ENCODE assay signal across 9 cellular contexts in genomic region chr15:76286231-76286879, GRCh38. TPM values are rescaled to one million over a fixed set of nuclear protein-coding genes. Genes with fewer than 3 reads are reported as not detected.
A peak's percentile ranks its signal among the peaks of the same experiment; 100 is the strongest.
DNase-seq lines count a peak whose midpoint lies in the region; ATAC-seq lines count a peak whose summit lies in the region.
"Had no signal": no experiment of that assay in that cellular context is flagged by ENCODE, and none has a peak within 500 bp of the region (broad histone marks: within the 10 kb centered on the region; RNA-seq: fewer than 3 reads in every experiment).

No MANE protein-coding gene starts in this region.

- DNase-seq in activated gamma-delta T cell treated with Interleukin-2 at 50 U/mL for 16 hours (peak; percentile 29), activated gamma-delta T cell (lab: John Stamatoyannopoulos, UW) (no peak), NCI-H1092 (lab: John Stamatoyannopoulos, UW) (no peak), cerebellum (ENCODE audit: low spot score) (no peak), DMS79 treated with DMSO at 0.1 percent for 48 hours (lab: John Stamatoyannopoulos, UW) (no peak)
- peak; percentile 44 for DNase-seq in central memory CD4-positive, alpha-beta T cell
- no peak for DNase-seq in stimulated activated naive CD8-positive, alpha-beta T cell treated with anti-CD3 and anti-CD28 coated beads, Interleukin-15, amount 100 ng/mL, for 72 hours
- DNase-seq: WERI-Rb-1 had no signal

- peak overlapping the region in 3 of 4 donors; percentile 53 to 73 (median 53) for H3K4me3 Mint-ChIP-seq in IgD-negative memory B cell
- peak overlapping the region; percentile 53 to 77 for H3K4me3 Mint-ChIP-seq in stimulated activated naive CD8-positive, alpha-beta T cell treated with anti-CD3 and anti-CD28 coated beads, Interleukin-15, amount 100 ng/mL, for 72 hours

- no peaks in the 10 kb centered on the region for H3K9me3 Mint-ChIP-seq in IgD-negative memory B cell
- H3K9me3 Mint-ChIP-seq in stimulated activated naive CD8-positive, alpha-beta T cell treated with anti-CD3 and anti-CD28 coated beads, Interleukin-15, amount 100 ng/mL, for 72 hours = no peaks in the 10 kb centered on the region

- peak overlapping the region in 2 of 3 donors; percentile 8 to 80 for H3K27ac Mint-ChIP-seq in IgD-negative memory B cell
- H3K27ac Mint-ChIP-seq in stimulated activated naive CD8-positive, alpha-beta T cell treated with anti-CD3 and anti-CD28 coated beads, Interleukin-15, amount 100 ng/mL, for 72 hours = peak overlapping the region in 1 of 2 donors; percentile 80

- H3K36me3 Mint-ChIP-seq in IgD-negative memory B cell = peaks cover 4% of the 10 kb centered on the region

- H3K27me3 Mint-ChIP-seq in IgD-negative memory B cell = no peaks in the 10 kb centered on the region
- no peaks in the 10 kb centered on the region for H3K27me3 Mint-ChIP-seq in stimulated activated naive CD8-positive, alpha-beta T cell treated with anti-CD3 and anti-CD28 coated beads, Interleukin-15, amount 100 ng/mL, for 72 hours

- peaks cover 7 to 18% (median 13%) of the 10 kb centered on the region in 3 donors for H3K4me1 Mint-ChIP-seq in IgD-negative memory B cell
- H3K4me1 Mint-ChIP-seq in stimulated activated naive CD8-positive, alpha-beta T cell treated with anti-CD3 and anti-CD28 coated beads, Interleukin-15, amount 100 ng/mL, for 72 hours = peaks cover 23% of the 10 kb centered on the region

- peak; percentile 92 for ATAC-seq in stimulated activated naive CD8-positive, alpha-beta T cell treated with anti-CD3 and anti-CD28 coated beads, Interleukin-15, amount 100 ng/mL, for 72 hours

RNA-seq across cellular contexts. Expression of gene ETFA, which starts 24.9 kb away (rescaled TPM):
- polyA plus RNA-seq in IgD-negative memory B cell = 107 TPM
- 52.8 TPM for total RNA-seq in cerebellum

RNA-seq across cellular contexts. Expression of gene ISL2, which starts 50.2 kb away (rescaled TPM):
- polyA plus RNA-seq in IgD-negative memory B cell = 0.89 TPM
- not detected for total RNA-seq in cerebellum

Comparison
In these comparisons a context has a peak if more than half of its experiments do, and no peak if none do; other contexts are left out.
1. DNase-seq: peak in activated gamma-delta T cell treated with Interleukin-2 at 50 U/mL for 16 hours (single experiment) and central memory CD4-positive, alpha-beta T cell (single experiment); none in activated gamma-delta T cell (single experiment), stimulated activated naive CD8-positive, alpha-beta T cell treated with anti-CD3 and anti-CD28 coated beads, Interleukin-15, amount 100 ng/mL, for 72 hours (0 of 2), NCI-H1092 (single experiment), cerebellum (single experiment) and DMS79 treated with DMSO at 0.1 percent for 48 hours (single experiment).